In genomic region chr5:129747847-129748407, GRCh38 we compare ENCODE assay signal across 36 cellular contexts. TPM values are rescaled to one million over a fixed set of nuclear protein-coding genes. Genes with fewer than 3 reads are reported as not detected.
A peak's percentile ranks its signal among the peaks of the same experiment; 100 is the strongest.
DNase-seq lines count a peak whose midpoint lies in the region; TF ChIP-seq lines count a peak whose summit lies in the region.
"Had no signal": no experiment of that assay in that cellular context is flagged by ENCODE, and none has a peak within 500 bp of the region (broad histone marks: within the 10 kb centered on the region; RNA-seq: fewer than 3 reads in every experiment).

MINAR2 (plus strand) TSS chr5:129748094; CDS start chr5:129748191, 97 bp downstream.

- H3K4me3 Mint-ChIP-seq in activated naive CD4-positive, alpha-beta T cell treated with anti-CD3 and anti-CD28 coated beads, Interleukin-2, amount 50 U/mL, for 24 hours = no peak within 1 kb of the TSS
- no peak within 1 kb of the TSS for H3K4me3 Mint-ChIP-seq in mesothelial cell of epicardium
- H3K4me3 Mint-ChIP-seq: activated naive CD4-positive, alpha-beta T cell treated with anti-CD3 and anti-CD28 coated beads, Interleukin-2, amount 10 ng/mL, durations not matched to agents 7 days and 5 days; neural crest cell had no signal

- DNase-seq in activated naive CD4-positive, alpha-beta T cell treated with anti-CD3 and anti-CD28 coated beads, Interleukin-2, amount 50 U/mL, for 16 hours = no peak
- DNase-seq in mesothelial cell of epicardium (ENCODE audit: low spot score in 2 of 2, unreplicated experiment in 2 of 2) (no peak), cerebellar nuclear complex (lab: John Stamatoyannopoulos, UW) (no peak), activated gamma-delta T cell (lab: John Stamatoyannopoulos, UW) (no peak), Ammon's horn (ENCODE audit: low spot score) (no peak), GM03348 (ENCODE audit: low spot score) (no peak)
- DNase-seq: 8988T; activated CD4-positive, alpha-beta T cell treated with anti-CD3 and anti-CD28 coated beads, Interleukin-2, amount 50 U/mL, for 48 hours; activated CD8-positive, alpha-beta memory T cell treated with anti-CD3 and anti-CD28 coated beads, Interleukin-2, amount 50 U/mL, for 4 hours; activated naive CD4-positive, alpha-beta T cell treated with anti-CD3 and anti-CD28 coated beads, Interleukin-2, amount 10 ng/mL, durations not matched to agents 7 days and 5 days; amniotic stem cell; brain microvascular endothelial cell; COR-L47; DMS53; effector CD4-positive, alpha-beta T cell; hippocampal formation; NCI-H1436 treated with DMSO at 0.1 percent for 48 hours; NCI-H2081 treated with DMSO at 0.1 percent for 48 hours; NCI-H446; OCI-M1; small intestine; stimulated activated naive CD8-positive, alpha-beta T cell treated with anti-CD3 and anti-CD28 coated beads, Interleukin-15, Interleukin-2, amounts not matched to agents 100 U/mL and 50 U/mL, for 24 hours had no signal

- H3K27me3 ChIP-seq in OCI-LY3 (ENCODE audit: low read depth, low read length) = no peaks in the 10 kb centered on the region
- H3K27me3 ChIP-seq: brain microvascular endothelial cell, right atrium auricular region, SJSA1 had no signal

- H3K9me3 ChIP-seq in OCI-LY3 (ENCODE audit: insufficient read depth, low read length) = no peaks in the 10 kb centered on the region
- H3K9me3 ChIP-seq: HAP-1, right atrium auricular region, SJSA1 had no signal

- H2AFZ ChIP-seq in OCI-LY3 (ENCODE audit: low read depth, low read length) = 0 out of 2 replicates have a peak within 1 kb of the TSS, but pooled peaks have one; percentile 13

- no peaks in the 10 kb centered on the region for H3K79me2 ChIP-seq in OCI-LY3 (ENCODE audit: low read length)

- H3K27me3 Mint-ChIP-seq in activated naive CD4-positive, alpha-beta T cell treated with anti-CD3 and anti-CD28 coated beads, Interleukin-2, amount 50 U/mL, for 24 hours = peaks cover 2% of the 10 kb centered on the region
- no peaks in the 10 kb centered on the region for H3K27me3 Mint-ChIP-seq in mesothelial cell of epicardium (ENCODE audit: low read depth)
- H3K27me3 Mint-ChIP-seq: activated naive CD4-positive, alpha-beta T cell treated with anti-CD3 and anti-CD28 coated beads, Interleukin-2, amount 10 ng/mL, durations not matched to agents 7 days and 5 days had no signal

- no peaks in the 10 kb centered on the region for H3K4me1 Mint-ChIP-seq in activated naive CD4-positive, alpha-beta T cell treated with anti-CD3 and anti-CD28 coated beads, Interleukin-2, amount 50 U/mL, for 24 hours
- peaks cover 21% of the 10 kb centered on the region for H3K4me1 Mint-ChIP-seq in mesothelial cell of epicardium
- H3K4me1 Mint-ChIP-seq: activated naive CD4-positive, alpha-beta T cell treated with anti-CD3 and anti-CD28 coated beads, Interleukin-2, amount 10 ng/mL, durations not matched to agents 7 days and 5 days had no signal

- no peaks in the 10 kb centered on the region for H4K20me1 ChIP-seq in OCI-LY3 (ENCODE audit: insufficient read depth, low read length)

- H3K27ac Mint-ChIP-seq in activated naive CD4-positive, alpha-beta T cell treated with anti-CD3 and anti-CD28 coated beads, Interleukin-2, amount 50 U/mL, for 24 hours = peak within 1 kb of the TSS; percentile 14
- peak within 1 kb of the TSS; percentile 68 for H3K27ac Mint-ChIP-seq in mesothelial cell of epicardium
- H3K27ac Mint-ChIP-seq: activated naive CD4-positive, alpha-beta T cell treated with anti-CD3 and anti-CD28 coated beads, Interleukin-2, amount 10 ng/mL, durations not matched to agents 7 days and 5 days had no signal

- H3K4me1 ChIP-seq in OCI-LY3 (ENCODE audit: low read length) = no peaks in the 10 kb centered on the region
- H3K4me1 ChIP-seq: HAP-1, right atrium auricular region, SJSA1 had no signal

- H3K27ac ChIP-seq in OCI-LY3 (ENCODE audit: low read length) = no peak within 1 kb of the TSS
- H3K27ac ChIP-seq: brain microvascular endothelial cell, C4-2B, epithelial cell of prostate, right atrium auricular region, RWPE1, SJSA1 had no signal

- no peaks in the 10 kb centered on the region for H3K9me3 Mint-ChIP-seq in activated naive CD4-positive, alpha-beta T cell treated with anti-CD3 and anti-CD28 coated beads, Interleukin-2, amount 50 U/mL, for 24 hours
- peaks cover 5% of the 10 kb centered on the region for H3K9me3 Mint-ChIP-seq in mesothelial cell of epicardium
- H3K9me3 Mint-ChIP-seq: activated naive CD4-positive, alpha-beta T cell treated with anti-CD3 and anti-CD28 coated beads, Interleukin-2, amount 10 ng/mL, durations not matched to agents 7 days and 5 days; neural crest cell had no signal

- TF ChIP-seq CTCF in OCI-LY3 (IDR thresholded peaks at IDR 0.05; ENCODE audit: low read depth, low read length) (no peak), mesothelial cell of epicardium (IDR thresholded peaks at IDR 0.05; ENCODE audit: unreplicated experiment) (no peak)

- no peak within 1 kb of the TSS for H3K4me3 ChIP-seq in OCI-LY3 (ENCODE audit: low read length)
- H3K4me3 ChIP-seq: HAP-1, lung, right atrium auricular region, SJSA1 had no signal

- H3K9ac ChIP-seq in OCI-LY3 (ENCODE audit: low read length) = no peak within 1 kb of the TSS

- no peaks in the 10 kb centered on the region for H3K36me3 Mint-ChIP-seq in activated naive CD4-positive, alpha-beta T cell treated with anti-CD3 and anti-CD28 coated beads, Interleukin-2, amount 50 U/mL, for 24 hours
- no peaks in the 10 kb centered on the region for H3K36me3 Mint-ChIP-seq in mesothelial cell of epicardium
- H3K36me3 Mint-ChIP-seq: activated naive CD4-positive, alpha-beta T cell treated with anti-CD3 and anti-CD28 coated beads, Interleukin-2, amount 10 ng/mL, durations not matched to agents 7 days and 5 days had no signal

- H3K4me2 ChIP-seq in OCI-LY3 (ENCODE audit: low read length) = no peak within 1 kb of the TSS

- H3K36me3 ChIP-seq in OCI-LY3 (replicated peaks; ENCODE audit: low read depth, low read length) = no peaks in the 10 kb centered on the region
- H3K36me3 ChIP-seq: brain microvascular endothelial cell, HAP-1, right atrium auricular region, SJSA1 had no signal

RNA-seq across cellular contexts. Expression of gene MINAR2, which starts in this region (rescaled TPM):
- total RNA-seq in mesothelial cell of epicardium = 0.18 to 0.34 TPM (median 0.24 TPM) in 3 replicates
- total RNA-seq: LHCN-M2, mucosa of gallbladder, right atrium auricular region, SJSA1, temporal lobe, ureter had no signal
